8 cellular contexts compared by ENCODE assay signal in genomic region chr20:35601021-35601973, GRCh38. TPM values are rescaled to one million over a fixed set of nuclear protein-coding genes. Genes with fewer than 3 reads are reported as not detected.
A peak's percentile ranks its signal among the peaks of the same experiment; 100 is the strongest.
DNase-seq lines count a peak whose midpoint lies in the region; ATAC-seq and TF ChIP-seq lines count a peak whose summit lies in the region.

No MANE protein-coding gene starts in this region.

- H3K9ac ChIP-seq in subcutaneous abdominal adipose tissue (ENCODE audit: low read length in 5 of 5): peak overlapping the region in 2 of 5 donors; percentile 48 to 64

- peaks cover 0 to 16% (median 8%) of the 10 kb centered on the region in 4 donors for H3K4me1 Mint-ChIP-seq in CD4-positive, CD25-positive, alpha-beta regulatory T cell

- H3K27ac Mint-ChIP-seq in CD4-positive, CD25-positive, alpha-beta regulatory T cell: peak overlapping the region in 1 of 3 donors; percentile 69

- peaks cover 18% of the 10 kb centered on the region for H3K4me1 ChIP-seq in CD4-positive, CD25-positive, alpha-beta regulatory T cell (ENCODE audit: control insufficient read depth, insufficient read depth, low read length, poor library complexity, severe bottlenecking)
- H3K4me1 ChIP-seq in foreskin keratinocyte (no peaks in the 10 kb centered on the region), neutrophil (ENCODE audit: control insufficient read depth in 1 of 2, insufficient read depth in 1 of 2, low read depth in 1 of 2, low read length in 1 of 2) (peaks cover 16 to 17% of the 10 kb centered on the region in 2 experiments), subcutaneous abdominal adipose tissue (ENCODE audit: control insufficient read depth in 5 of 5, insufficient read depth in 5 of 5, low read length in 5 of 5) (peaks cover 0 to 18% (median 18%) of the 10 kb centered on the region in 5 donors)

- H3K27me3 Mint-ChIP-seq in CD4-positive, CD25-positive, alpha-beta regulatory T cell: peaks cover 59% of the 10 kb centered on the region

- H3K27me3 ChIP-seq in CD4-positive, CD25-positive, alpha-beta regulatory T cell (ENCODE audit: control insufficient read depth, insufficient read depth, low read length): no peaks in the 10 kb centered on the region
- H3K27me3 ChIP-seq in foreskin keratinocyte (peaks cover 56% of the 10 kb centered on the region), neutrophil (peaks cover 64% of the 10 kb centered on the region), subcutaneous abdominal adipose tissue (ENCODE audit: control insufficient read depth in 5 of 5, insufficient read depth in 4 of 5, low read length in 5 of 5) (peaks cover 3 to 31% (median 14%) of the 10 kb centered on the region in 5 donors)

- peak overlapping the region; percentile 60 to 87 (median 80) for H3K4me3 Mint-ChIP-seq in CD4-positive, CD25-positive, alpha-beta regulatory T cell

- H3K36me3 Mint-ChIP-seq in CD4-positive, CD25-positive, alpha-beta regulatory T cell: no peaks in the 10 kb centered on the region

- no peaks in the 10 kb centered on the region for H3K9me3 ChIP-seq in CD4-positive, CD25-positive, alpha-beta regulatory T cell (ENCODE audit: control insufficient read depth in 2 of 2, low read length in 2 of 2)
- H3K9me3 ChIP-seq in neutrophil (no peaks in the 10 kb centered on the region), subcutaneous abdominal adipose tissue (ENCODE audit: control insufficient read depth in 5 of 5, low read length in 5 of 5) (no peaks in the 10 kb centered on the region)

- peak; percentile 66 to 85 (median 80) for DNase-seq in CD4-positive, CD25-positive, alpha-beta regulatory T cell
- DNase-seq in RPMI8226 (peak; percentile 84), foreskin keratinocyte (peak in 1 of 2 donors; percentile 53), GOT3 (lab: John Stamatoyannopoulos, UW) (no peak)
- DNase-seq in activated effector memory CD4-positive, alpha-beta T cell treated with Interleukin-2 at 50 U/mL for 16 hours: peak; percentile 72

- ATAC-seq in CD4-positive, CD25-positive, alpha-beta regulatory T cell (ENCODE audit: low read depth in 2 of 2): peak; percentile 85 to 87
- ATAC-seq in HG03108 (IDR thresholded peaks at IDR 0.05; ENCODE audit: unreplicated experiment): peak; percentile 52
- peak; percentile 75 for ATAC-seq in foreskin keratinocyte

- H3K4me3 ChIP-seq in CD4-positive, CD25-positive, alpha-beta regulatory T cell (ENCODE audit: low read depth, low read length): no peak overlapping the region
- H3K4me3 ChIP-seq in neutrophil (ENCODE audit: low read depth in 1 of 2, low read length in 1 of 2) (peak overlapping the region; percentile 57 to 60), subcutaneous abdominal adipose tissue (ENCODE audit: low read depth in 1 of 5, low read length in 5 of 5) (peak overlapping the region in 4 of 5 donors; percentile 58 to 67 (median 62))

- TF ChIP-seq CTCF in foreskin keratinocyte (conservative IDR thresholded peaks at IDR 0.05) (peak; percentile 78), neutrophil (IDR thresholded peaks at IDR 0.05) (peak; percentile 43)

- H3K27ac ChIP-seq in CD4-positive, CD25-positive, alpha-beta regulatory T cell (ENCODE audit: insufficient read depth, low read length, poor library complexity, severe bottlenecking): no peak overlapping the region
- H3K27ac ChIP-seq in foreskin keratinocyte: no peak overlapping the region
- no peak overlapping the region for H3K27ac ChIP-seq in neutrophil
- H3K27ac ChIP-seq in subcutaneous abdominal adipose tissue (ENCODE audit: low read depth, low read length): no peak overlapping the region

- no peaks in the 10 kb centered on the region for H3K9me3 Mint-ChIP-seq in CD4-positive, CD25-positive, alpha-beta regulatory T cell

- no peaks in the 10 kb centered on the region for H3K36me3 ChIP-seq in CD4-positive, CD25-positive, alpha-beta regulatory T cell (ENCODE audit: control insufficient read depth, insufficient read depth, low read length)
- H3K36me3 ChIP-seq in neutrophil (no peaks in the 10 kb centered on the region), subcutaneous abdominal adipose tissue (ENCODE audit: control insufficient read depth in 5 of 5, insufficient read depth in 5 of 5, low read length in 5 of 5) (no peaks in the 10 kb centered on the region)

RNA-seq across cellular contexts. Expression of gene SPAG4, which starts 14.3 kb away (rescaled TPM):
- total RNA-seq in CD4-positive, CD25-positive, alpha-beta regulatory T cell: 21.8 TPM
- polyA plus RNA-seq in CD4-positive, CD25-positive, alpha-beta regulatory T cell: 1 to 10 TPM in 1 of 4 donors, under 1 TPM in 3; 0.11 to 1.2 (median 0.34) TPM
- total RNA-seq in foreskin keratinocyte: 1.5 and 3.2 TPM in 2 replicates
- 1.7 and 2.2 TPM in 2 replicates for polyA plus RNA-seq in foreskin keratinocyte

RNA-seq across cellular contexts. Expression of gene ERGIC3, which starts 59.4 kb away (rescaled TPM):
- 132 TPM for total RNA-seq in CD4-positive, CD25-positive, alpha-beta regulatory T cell
- 100 to 1,000 TPM; 121 to 138 (median 131) TPM for polyA plus RNA-seq in CD4-positive, CD25-positive, alpha-beta regulatory T cell
- total RNA-seq in foreskin keratinocyte: 168 and 180 TPM in 2 replicates
- polyA plus RNA-seq in foreskin keratinocyte: 181 and 191 TPM in 2 replicates
